In the genomic region with DNA sequence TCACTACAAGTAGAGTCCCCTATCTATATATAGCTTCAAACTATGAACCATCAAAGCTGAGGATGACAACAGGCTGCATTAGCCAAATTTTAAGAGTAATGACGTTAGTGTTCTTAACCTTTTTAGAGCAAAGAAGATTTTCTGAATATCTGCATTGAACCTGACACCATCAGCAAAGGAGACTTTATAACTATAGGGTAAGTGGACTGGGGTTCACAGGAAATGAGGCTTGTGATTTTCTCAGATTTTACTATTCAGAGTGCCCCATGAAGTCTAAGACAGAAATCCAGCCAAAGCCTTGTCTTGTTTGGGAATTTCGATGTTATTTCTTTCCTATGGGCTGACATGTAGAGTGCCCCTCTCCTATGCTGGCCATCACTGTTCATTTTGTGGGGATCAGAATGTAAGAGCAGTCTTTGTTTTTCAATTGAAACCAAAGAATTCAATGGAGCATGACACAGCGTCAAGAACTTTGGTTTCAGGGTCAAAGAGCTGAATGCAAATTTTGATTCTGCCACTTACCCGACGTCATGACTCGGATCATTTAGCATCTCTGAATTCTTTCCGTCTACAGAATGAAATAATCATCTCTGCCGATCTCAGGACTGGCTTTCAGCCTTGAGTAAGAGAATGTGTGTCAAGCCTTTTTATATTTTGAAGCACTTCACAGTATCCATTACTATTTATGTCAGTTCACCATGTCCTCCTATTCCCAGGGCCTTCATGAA, we compare ENCODE assay signal across 1 cellular context.
TF ChIP-seq lines count a peak whose summit lies in the region.

No MANE protein-coding gene starts in this region.

TF ChIP-seq in WTC11, 78 proteins besides CTCF, POLR2A, EP300 and RAD21 (continued from another document):
- TF ChIP-seq, protein P1, sequence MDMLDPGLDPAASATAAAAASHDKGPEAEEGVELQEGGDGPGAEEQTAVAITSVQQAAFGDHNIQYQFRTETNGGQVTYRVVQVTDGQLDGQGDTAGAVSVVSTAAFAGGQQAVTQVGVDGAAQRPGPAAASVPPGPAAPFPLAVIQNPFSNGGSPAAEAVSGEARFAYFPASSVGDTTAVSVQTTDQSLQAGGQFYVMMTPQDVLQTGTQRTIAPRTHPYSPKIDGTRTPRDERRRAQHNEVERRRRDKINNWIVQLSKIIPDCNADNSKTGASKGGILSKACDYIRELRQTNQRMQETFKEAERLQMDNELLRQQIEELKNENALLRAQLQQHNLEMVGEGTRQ (CRISPR knock-in tag; IDR thresholded peaks at IDR 0.05) = no peak
- TF ChIP-seq, protein P2, sequence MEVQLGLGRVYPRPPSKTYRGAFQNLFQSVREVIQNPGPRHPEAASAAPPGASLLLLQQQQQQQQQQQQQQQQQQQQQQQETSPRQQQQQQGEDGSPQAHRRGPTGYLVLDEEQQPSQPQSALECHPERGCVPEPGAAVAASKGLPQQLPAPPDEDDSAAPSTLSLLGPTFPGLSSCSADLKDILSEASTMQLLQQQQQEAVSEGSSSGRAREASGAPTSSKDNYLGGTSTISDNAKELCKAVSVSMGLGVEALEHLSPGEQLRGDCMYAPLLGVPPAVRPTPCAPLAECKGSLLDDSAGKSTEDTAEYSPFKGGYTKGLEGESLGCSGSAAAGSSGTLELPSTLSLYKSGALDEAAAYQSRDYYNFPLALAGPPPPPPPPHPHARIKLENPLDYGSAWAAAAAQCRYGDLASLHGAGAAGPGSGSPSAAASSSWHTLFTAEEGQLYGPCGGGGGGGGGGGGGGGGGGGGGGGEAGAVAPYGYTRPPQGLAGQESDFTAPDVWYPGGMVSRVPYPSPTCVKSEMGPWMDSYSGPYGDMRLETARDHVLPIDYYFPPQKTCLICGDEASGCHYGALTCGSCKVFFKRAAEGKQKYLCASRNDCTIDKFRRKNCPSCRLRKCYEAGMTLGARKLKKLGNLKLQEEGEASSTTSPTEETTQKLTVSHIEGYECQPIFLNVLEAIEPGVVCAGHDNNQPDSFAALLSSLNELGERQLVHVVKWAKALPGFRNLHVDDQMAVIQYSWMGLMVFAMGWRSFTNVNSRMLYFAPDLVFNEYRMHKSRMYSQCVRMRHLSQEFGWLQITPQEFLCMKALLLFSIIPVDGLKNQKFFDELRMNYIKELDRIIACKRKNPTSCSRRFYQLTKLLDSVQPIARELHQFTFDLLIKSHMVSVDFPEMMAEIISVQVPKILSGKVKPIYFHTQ (CRISPR knock-in tag; IDR thresholded peaks at IDR 0.05) = no peak
- TF ChIP-seq, protein P3, sequence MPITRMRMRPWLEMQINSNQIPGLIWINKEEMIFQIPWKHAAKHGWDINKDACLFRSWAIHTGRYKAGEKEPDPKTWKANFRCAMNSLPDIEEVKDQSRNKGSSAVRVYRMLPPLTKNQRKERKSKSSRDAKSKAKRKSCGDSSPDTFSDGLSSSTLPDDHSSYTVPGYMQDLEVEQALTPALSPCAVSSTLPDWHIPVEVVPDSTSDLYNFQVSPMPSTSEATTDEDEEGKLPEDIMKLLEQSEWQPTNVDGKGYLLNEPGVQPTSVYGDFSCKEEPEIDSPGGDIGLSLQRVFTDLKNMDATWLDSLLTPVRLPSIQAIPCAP (CRISPR knock-in tag; IDR thresholded peaks at IDR 0.05) = no peak
- TF ChIP-seq GTF2I (CRISPR knock-in tag; conservative IDR thresholded peaks at IDR 0.05) (no peak), TEAD4 (CRISPR knock-in tag; IDR thresholded peaks at IDR 0.05) (no peak), TCF7 (CRISPR knock-in tag; IDR thresholded peaks at IDR 0.05; ENCODE audit: low read depth) (no peak), OVOL2 (CRISPR knock-in tag; IDR thresholded peaks at IDR 0.05; ENCODE audit: borderline replicate concordance) (no peak), NR2C2 (CRISPR knock-in tag; IDR thresholded peaks at IDR 0.05) (no peak), CREM (CRISPR knock-in tag; IDR thresholded peaks at IDR 0.05) (no peak), FOXJ3 (CRISPR knock-in tag; IDR thresholded peaks at IDR 0.05; ENCODE audit: borderline replicate concordance) (no peak), ZNF423 (CRISPR knock-in tag; IDR thresholded peaks at IDR 0.05) (no peak)
- TF ChIP-seq, protein P4, sequence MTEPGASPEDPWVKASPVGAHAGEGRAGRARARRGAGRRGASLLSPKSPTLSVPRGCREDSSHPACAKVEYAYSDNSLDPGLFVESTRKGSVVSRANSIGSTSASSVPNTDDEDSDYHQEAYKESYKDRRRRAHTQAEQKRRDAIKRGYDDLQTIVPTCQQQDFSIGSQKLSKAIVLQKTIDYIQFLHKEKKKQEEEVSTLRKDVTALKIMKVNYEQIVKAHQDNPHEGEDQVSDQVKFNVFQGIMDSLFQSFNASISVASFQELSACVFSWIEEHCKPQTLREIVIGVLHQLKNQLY (CRISPR knock-in tag; IDR thresholded peaks at IDR 0.05) = no peak
- TF ChIP-seq, protein P5, sequence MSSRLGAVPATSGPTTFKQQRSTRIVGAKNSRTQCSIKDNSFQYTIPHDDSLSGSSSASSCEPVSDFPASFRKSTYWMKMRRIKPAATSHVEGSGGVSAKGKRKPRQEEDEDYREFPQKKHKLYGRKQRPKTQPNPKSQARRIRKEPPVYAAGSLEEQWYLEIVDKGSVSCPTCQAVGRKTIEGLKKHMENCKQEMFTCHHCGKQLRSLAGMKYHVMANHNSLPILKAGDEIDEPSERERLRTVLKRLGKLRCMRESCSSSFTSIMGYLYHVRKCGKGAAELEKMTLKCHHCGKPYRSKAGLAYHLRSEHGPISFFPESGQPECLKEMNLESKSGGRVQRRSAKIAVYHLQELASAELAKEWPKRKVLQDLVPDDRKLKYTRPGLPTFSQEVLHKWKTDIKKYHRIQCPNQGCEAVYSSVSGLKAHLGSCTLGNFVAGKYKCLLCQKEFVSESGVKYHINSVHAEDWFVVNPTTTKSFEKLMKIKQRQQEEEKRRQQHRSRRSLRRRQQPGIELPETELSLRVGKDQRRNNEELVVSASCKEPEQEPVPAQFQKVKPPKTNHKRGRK (CRISPR knock-in tag; IDR thresholded peaks at IDR 0.05; ENCODE audit: borderline replicate concordance) = no peak
- TF ChIP-seq, protein P6, sequence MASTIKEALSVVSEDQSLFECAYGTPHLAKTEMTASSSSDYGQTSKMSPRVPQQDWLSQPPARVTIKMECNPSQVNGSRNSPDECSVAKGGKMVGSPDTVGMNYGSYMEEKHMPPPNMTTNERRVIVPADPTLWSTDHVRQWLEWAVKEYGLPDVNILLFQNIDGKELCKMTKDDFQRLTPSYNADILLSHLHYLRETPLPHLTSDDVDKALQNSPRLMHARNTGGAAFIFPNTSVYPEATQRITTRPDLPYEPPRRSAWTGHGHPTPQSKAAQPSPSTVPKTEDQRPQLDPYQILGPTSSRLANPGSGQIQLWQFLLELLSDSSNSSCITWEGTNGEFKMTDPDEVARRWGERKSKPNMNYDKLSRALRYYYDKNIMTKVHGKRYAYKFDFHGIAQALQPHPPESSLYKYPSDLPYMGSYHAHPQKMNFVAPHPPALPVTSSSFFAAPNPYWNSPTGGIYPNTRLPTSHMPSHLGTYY (CRISPR knock-in tag; IDR thresholded peaks at IDR 0.05) = no peak
